ENCODE assay signal across 5 cellular contexts in genomic region chr10:58954163-58954562, GRCh38.
"Had no signal": no experiment of that assay in that cellular context is flagged by ENCODE, and none has a peak within 500 bp of the region (broad histone marks: within the 10 kb centered on the region; RNA-seq: fewer than 3 reads in every experiment).

No MANE protein-coding gene starts in this region.

- ATAC-seq: GM23338, K562 had no signal

- DNase-seq: H9, HCEC 1CT, KG1 had no signal

- H2AFZ ChIP-seq: GM23338 had no signal

- H3K4me2 ChIP-seq: GM23338 had no signal

- H3K4me3 ChIP-seq: GM23338, K562 had no signal
